Comparison of ENCODE assay signal across 8 cellular contexts in the genomic region with DNA sequence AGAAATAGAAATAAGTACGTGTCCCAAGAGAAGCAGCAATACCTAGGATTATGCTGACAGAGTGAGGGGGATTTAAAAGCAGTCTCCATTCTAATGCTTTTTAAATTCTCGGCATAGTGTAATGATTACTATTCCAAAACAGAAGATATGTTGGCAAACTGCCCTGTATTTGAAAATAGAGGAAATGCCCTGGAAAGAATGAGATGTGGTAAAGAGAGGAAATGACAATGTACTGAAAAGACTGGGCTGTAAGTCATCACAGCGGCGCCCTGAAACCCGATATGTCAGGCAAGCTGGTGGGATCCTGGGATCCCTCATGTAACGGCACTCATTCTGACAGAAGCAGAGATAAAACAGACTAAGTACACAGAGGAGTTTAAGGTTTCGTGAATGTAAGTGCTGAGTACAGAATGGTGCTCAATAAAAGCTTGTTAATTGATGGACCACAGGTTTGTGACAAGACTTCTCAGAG.
DNase-seq lines count a peak whose midpoint lies in the region; ATAC-seq and TF ChIP-seq lines count a peak whose summit lies in the region.

No MANE protein-coding gene starts in this region.

- TF ChIP-seq CTCF in RWPE1 (conservative IDR thresholded peaks at IDR 0.05; ENCODE audit: low read depth) (no peak), fibroblast of mammary gland (conservative IDR thresholded peaks at IDR 0.05; ENCODE audit: control insufficient read depth, insufficient read depth, low read depth, low read length) (no peak)

- H3K27me3 Mint-ChIP-seq in activated naive CD4-positive, alpha-beta T cell treated with anti-CD3 and anti-CD28 coated beads, Interleukin-2, amount 10 ng/mL, durations not matched to agents 7 days and 5 days, result no peaks in the 10 kb centered on the region
- H3K27me3 Mint-ChIP-seq in effector memory CD8-positive, alpha-beta T cell, result no peaks in the 10 kb centered on the region

- POLR2A ChIA-PET in RWPE1 (lab: Yijun Ruan, JAX; ENCODE audit: low non-redundant PET), result no interaction called here

- no peak overlapping the region for H3K4me3 ChIP-seq in fibroblast of mammary gland (ENCODE audit: control insufficient read depth, low read depth, low read length)

- peaks cover 45% of the 10 kb centered on the region for H3K4me1 Mint-ChIP-seq in activated naive CD4-positive, alpha-beta T cell treated with anti-CD3 and anti-CD28 coated beads, Interleukin-2, amount 10 ng/mL, durations not matched to agents 7 days and 5 days
- H3K4me1 Mint-ChIP-seq in effector memory CD8-positive, alpha-beta T cell (ENCODE audit: low read depth in 2 of 2), result peaks cover 7 to 10% of the 10 kb centered on the region in 2 donors

- DNase-seq in activated naive CD4-positive, alpha-beta T cell treated with anti-CD3 and anti-CD28 coated beads, Interleukin-2, amount 10 ng/mL, durations not matched to agents 7 days and 5 days, result peak; percentile 26
- no peak for DNase-seq in activated naive CD4-positive, alpha-beta T cell (lab: John Stamatoyannopoulos, UW)
- DNase-seq in RWPE1 (ENCODE audit: low spot score), result peak; percentile 67
- DNase-seq in fibroblast of mammary gland (ENCODE audit: low read depth), result peak; percentile 96
- DNase-seq in pons (ENCODE audit: low spot score), result peak; percentile 53
- no peak for DNase-seq in NCI-H2227 (lab: John Stamatoyannopoulos, UW; ENCODE audit: unreplicated experiment)
- DNase-seq in effector memory CD8-positive, alpha-beta T cell, result no peak
- no peak for DNase-seq in activated T-cell treated with anti-CD3 and anti-CD28 coated beads, Interleukin-2, amount 50 U/mL, for 48 hours

- no peak overlapping the region for H3K27ac Mint-ChIP-seq in activated naive CD4-positive, alpha-beta T cell treated with anti-CD3 and anti-CD28 coated beads, Interleukin-2, amount 10 ng/mL, durations not matched to agents 7 days and 5 days
- no peak overlapping the region for H3K27ac Mint-ChIP-seq in effector memory CD8-positive, alpha-beta T cell

- H3K4me3 Mint-ChIP-seq in activated naive CD4-positive, alpha-beta T cell treated with anti-CD3 and anti-CD28 coated beads, Interleukin-2, amount 10 ng/mL, durations not matched to agents 7 days and 5 days, result no peak overlapping the region
- no peak overlapping the region for H3K4me3 Mint-ChIP-seq in effector memory CD8-positive, alpha-beta T cell

- H3K9me3 Mint-ChIP-seq in activated naive CD4-positive, alpha-beta T cell treated with anti-CD3 and anti-CD28 coated beads, Interleukin-2, amount 10 ng/mL, durations not matched to agents 7 days and 5 days, result peaks cover 3% of the 10 kb centered on the region
- no peaks in the 10 kb centered on the region for H3K9me3 Mint-ChIP-seq in effector memory CD8-positive, alpha-beta T cell

- H3K36me3 Mint-ChIP-seq in activated naive CD4-positive, alpha-beta T cell treated with anti-CD3 and anti-CD28 coated beads, Interleukin-2, amount 10 ng/mL, durations not matched to agents 7 days and 5 days, result peaks cover 2% of the 10 kb centered on the region
- peaks cover 5% of the 10 kb centered on the region for H3K36me3 Mint-ChIP-seq in effector memory CD8-positive, alpha-beta T cell (ENCODE audit: insufficient read depth)

- no peak for ATAC-seq in effector memory CD8-positive, alpha-beta T cell (replicated peaks)

- CTCF ChIA-PET in activated naive CD4-positive, alpha-beta T cell treated with anti-CD3 and anti-CD28 coated beads, Interleukin-2, amount 10 ng/mL, durations not matched to agents 7 days and 5 days (lab: Charles Lee), result no interaction called here
- CTCF ChIA-PET in RWPE1 (lab: Yijun Ruan, JAX), result interaction anchor here (0.7 kb wide), 1 partner anchor 91 kb away, joined by 4 read pairs; a partner anchor contains a TSS

- H3K27ac ChIP-seq in RWPE1, result no peak overlapping the region

Comparison
In these comparisons a context has a peak if more than half of its experiments do, and no peak if none do; other contexts are left out.
1. DNase-seq: peak in activated naive CD4-positive, alpha-beta T cell treated with anti-CD3 and anti-CD28 coated beads, Interleukin-2, amount 10 ng/mL, durations not matched to agents 7 days and 5 days (single experiment), RWPE1 (single experiment), fibroblast of mammary gland (single experiment) and pons (single experiment); none in activated naive CD4-positive, alpha-beta T cell (0 of 4), NCI-H2227 (single experiment), effector memory CD8-positive, alpha-beta T cell (0 of 3) and activated T-cell treated with anti-CD3 and anti-CD28 coated beads, Interleukin-2, amount 50 U/mL, for 48 hours (0 of 2).